In the genomic region with DNA sequence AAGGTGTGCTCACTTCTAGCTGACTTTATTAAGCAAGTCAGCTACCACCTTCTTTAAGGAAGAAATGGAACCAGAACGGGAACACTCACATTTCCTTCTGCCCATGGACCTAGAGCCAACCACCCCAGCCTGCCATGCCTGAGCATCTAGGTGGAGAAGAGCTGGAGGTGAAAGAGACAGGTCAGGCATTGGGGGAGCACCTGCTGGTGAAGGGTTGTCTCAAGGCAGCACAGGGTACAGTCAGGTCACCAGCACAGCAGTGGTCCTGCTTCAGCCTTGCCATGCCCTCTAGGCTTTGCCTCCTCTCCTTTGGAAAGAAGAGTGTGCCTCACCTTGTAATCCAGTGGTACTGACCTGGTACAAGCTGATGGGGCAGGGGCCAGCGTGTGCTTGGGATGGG, we compare ENCODE assay signal across 23 cellular contexts.
DNase-seq lines count a peak whose midpoint lies in the region; ATAC-seq and TF ChIP-seq lines count a peak whose summit lies in the region.
"Had no signal": no experiment of that assay in that cellular context is flagged by ENCODE, and none has a peak within 500 bp of the region (broad histone marks: within the 10 kb centered on the region; RNA-seq: fewer than 3 reads in every experiment).

No MANE protein-coding gene starts in this region.

- no peaks in the 10 kb centered on the region for H3K27me3 ChIP-seq in right atrium auricular region
- H3K27me3 ChIP-seq: BE2C; BLaER1 treated with 17β-estradiol and CSF1 and Interleukin-3, amounts not matched to agents 10 nM and 100 nM had no signal

- no peak overlapping the region for H3K4me3 Mint-ChIP-seq in type B pancreatic cell
- H3K4me3 Mint-ChIP-seq in activated CD8-positive, alpha-beta T cell treated with anti-CD3 and anti-CD28 coated beads, Interleukin-2, amount 10 ng/mL, durations not matched to agents 7 days and 5 days = no peak overlapping the region
- no peak overlapping the region for H3K4me3 Mint-ChIP-seq in activated T-cell treated with anti-CD3 and anti-CD28 coated beads, Interleukin-2, amount 50 U/mL, for 24 hours
- H3K4me3 Mint-ChIP-seq: CD14-positive monocyte; CD4-positive, alpha-beta T cell; CD8-positive, alpha-beta memory T cell had no signal

- H3K4me1 Mint-ChIP-seq in type B pancreatic cell (ENCODE audit: unreplicated experiment) = peaks cover 29% of the 10 kb centered on the region
- no peaks in the 10 kb centered on the region for H3K4me1 Mint-ChIP-seq in activated CD8-positive, alpha-beta T cell treated with anti-CD3 and anti-CD28 coated beads, Interleukin-2, amount 10 ng/mL, durations not matched to agents 7 days and 5 days (ENCODE audit: low read depth)
- no peaks in the 10 kb centered on the region for H3K4me1 Mint-ChIP-seq in activated T-cell treated with anti-CD3 and anti-CD28 coated beads, Interleukin-2, amount 50 U/mL, for 24 hours (ENCODE audit: low read depth)
- H3K4me1 Mint-ChIP-seq: CD8-positive, alpha-beta memory T cell had no signal

- no peak overlapping the region for H3K27ac Mint-ChIP-seq in type B pancreatic cell
- H3K27ac Mint-ChIP-seq in activated CD8-positive, alpha-beta T cell treated with anti-CD3 and anti-CD28 coated beads, Interleukin-2, amount 10 ng/mL, durations not matched to agents 7 days and 5 days = no peak overlapping the region
- H3K27ac Mint-ChIP-seq in activated T-cell treated with anti-CD3 and anti-CD28 coated beads, Interleukin-2, amount 50 U/mL, for 24 hours = no peak overlapping the region
- H3K27ac Mint-ChIP-seq: CD14-positive monocyte; CD4-positive, alpha-beta T cell had no signal

- no peaks in the 10 kb centered on the region for H3K9me3 ChIP-seq in right atrium auricular region
- H3K9me3 ChIP-seq: A549, BE2C had no signal

- H3K27me3 Mint-ChIP-seq in type B pancreatic cell = peaks cover 17% of the 10 kb centered on the region
- peaks cover 6% of the 10 kb centered on the region for H3K27me3 Mint-ChIP-seq in activated CD8-positive, alpha-beta T cell treated with anti-CD3 and anti-CD28 coated beads, Interleukin-2, amount 10 ng/mL, durations not matched to agents 7 days and 5 days (ENCODE audit: low read depth)
- H3K27me3 Mint-ChIP-seq in activated T-cell treated with anti-CD3 and anti-CD28 coated beads, Interleukin-2, amount 50 U/mL, for 24 hours = peaks cover 39% of the 10 kb centered on the region

- H3K27ac ChIP-seq in right atrium auricular region = no peak overlapping the region
- H3K27ac ChIP-seq: A549; BLaER1 treated with 17β-estradiol and CSF1 and Interleukin-3, amounts not matched to agents 10 nM and 100 nM had no signal

- intact Hi-C loops in left cardiac atrium (cut with DNase I) = no loop called here

- DNase-seq in right atrium auricular region (ENCODE audit: low spot score) (peak; percentile 16), left cardiac atrium (no peak), mucosa of gallbladder (ENCODE audit: low spot score) (peak; percentile 6), type B pancreatic cell (ENCODE audit: extremely low spot score, unreplicated experiment) (peak; percentile 34)
- no peak for DNase-seq in activated CD8-positive, alpha-beta T cell treated with anti-CD3 and anti-CD28 coated beads, Interleukin-2, amount 10 ng/mL, durations not matched to agents 7 days and 5 days
- DNase-seq in activated T-cell treated with anti-CD3 and anti-CD28 coated beads, Interleukin-2, amount 50 U/mL, for 24 hours = no peak
- DNase-seq: 8988T; ACHN; AML-193; BE2C; CD4-positive, alpha-beta T cell; CD8-positive, alpha-beta memory T cell; DMS 273 treated with DMSO at 0.1 percent for 48 hours; DMS79; EL; GDM1; GOT3; HCEC 1CT had no signal

- CTCF ChIA-PET in activated CD8-positive, alpha-beta T cell treated with anti-CD3 and anti-CD28 coated beads, Interleukin-2, amount 10 ng/mL, durations not matched to agents 7 days and 5 days (lab: Charles Lee) = no interaction called here

- POLR2A ChIA-PET in activated CD8-positive, alpha-beta T cell treated with anti-CD3 and anti-CD28 coated beads, Interleukin-2, amount 10 ng/mL, durations not matched to agents 7 days and 5 days (lab: Charles Lee) = no interaction called here

- ATAC-seq in left cardiac atrium = no peak
- no peak for ATAC-seq in GM18858 (IDR thresholded peaks at IDR 0.05; ENCODE audit: unreplicated experiment)
- no peak for ATAC-seq in activated CD8-positive, alpha-beta T cell treated with anti-CD3 and anti-CD28 coated beads, Interleukin-2, amount 10 ng/mL, durations not matched to agents 7 days and 5 days
- ATAC-seq: A549, GM12878 had no signal

- H3K4me3 ChIP-seq in right atrium auricular region = no peak overlapping the region
- H3K4me3 ChIP-seq: A549; BLaER1 treated with 17β-estradiol and CSF1 and Interleukin-3, amounts not matched to agents 10 nM and 100 nM; GM12878 had no signal

- H3K4me1 ChIP-seq in right atrium auricular region = no peaks in the 10 kb centered on the region
- H3K4me1 ChIP-seq: A549, BE2C had no signal

- H3K36me3 Mint-ChIP-seq in type B pancreatic cell = no peaks in the 10 kb centered on the region
- H3K36me3 Mint-ChIP-seq in activated CD8-positive, alpha-beta T cell treated with anti-CD3 and anti-CD28 coated beads, Interleukin-2, amount 10 ng/mL, durations not matched to agents 7 days and 5 days (ENCODE audit: low read depth) = no peaks in the 10 kb centered on the region
- no peaks in the 10 kb centered on the region for H3K36me3 Mint-ChIP-seq in activated T-cell treated with anti-CD3 and anti-CD28 coated beads, Interleukin-2, amount 50 U/mL, for 24 hours (ENCODE audit: low read depth)
- H3K36me3 Mint-ChIP-seq: CD14-positive monocyte; CD8-positive, alpha-beta memory T cell had no signal

- no peaks in the 10 kb centered on the region for H3K36me3 ChIP-seq in right atrium auricular region
- H3K36me3 ChIP-seq: BE2C; BLaER1 treated with 17β-estradiol and CSF1 and Interleukin-3, amounts not matched to agents 10 nM and 100 nM had no signal

- TF ChIP-seq CTCF in right atrium auricular region (IDR thresholded peaks at IDR 0.05) (no peak), type B pancreatic cell (conservative IDR thresholded peaks at IDR 0.05) (no peak)

- H3K9me3 Mint-ChIP-seq in type B pancreatic cell = peaks cover 9% of the 10 kb centered on the region
- no peaks in the 10 kb centered on the region for H3K9me3 Mint-ChIP-seq in activated CD8-positive, alpha-beta T cell treated with anti-CD3 and anti-CD28 coated beads, Interleukin-2, amount 10 ng/mL, durations not matched to agents 7 days and 5 days (ENCODE audit: insufficient read depth)
- H3K9me3 Mint-ChIP-seq in activated T-cell treated with anti-CD3 and anti-CD28 coated beads, Interleukin-2, amount 50 U/mL, for 24 hours = no peaks in the 10 kb centered on the region
- H3K9me3 Mint-ChIP-seq: CD4-positive, alpha-beta T cell; CD8-positive, alpha-beta memory T cell had no signal

Comparison
In these comparisons a context has a peak if more than half of its experiments do, and no peak if none do; other contexts are left out.
1. DNase-seq: peak in right atrium auricular region (single experiment), mucosa of gallbladder (single experiment) and type B pancreatic cell (single experiment); none in left cardiac atrium (single experiment), activated CD8-positive, alpha-beta T cell treated with anti-CD3 and anti-CD28 coated beads, Interleukin-2, amount 10 ng/mL, durations not matched to agents 7 days and 5 days (single experiment) and activated T-cell treated with anti-CD3 and anti-CD28 coated beads, Interleukin-2, amount 50 U/mL, for 24 hours (single experiment).